17 cellular contexts compared by ENCODE assay signal in the genomic region with DNA sequence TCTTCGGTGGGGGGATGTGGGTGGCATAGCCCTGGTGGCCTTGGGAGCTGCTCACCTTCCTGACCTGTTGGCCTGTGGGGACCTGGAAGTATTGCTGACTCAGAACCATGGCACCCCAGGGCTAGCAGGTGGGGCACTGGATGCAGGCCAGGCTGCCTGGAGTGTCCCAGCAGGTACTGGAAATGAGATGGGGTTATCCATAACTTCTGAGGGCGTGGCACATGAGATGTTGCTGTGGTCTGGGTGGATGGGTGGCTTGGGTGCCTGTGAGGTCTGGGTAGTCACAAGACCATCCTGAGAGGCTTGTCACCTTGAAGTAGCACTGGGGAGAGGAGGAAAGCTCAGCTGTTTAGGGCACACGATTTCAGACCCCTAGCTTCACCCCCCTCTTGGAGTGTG. TPM values are rescaled to one million over a fixed set of nuclear protein-coding genes. Genes with fewer than 3 reads are reported as not detected.
DNase-seq lines count a peak whose midpoint lies in the region; ATAC-seq and TF ChIP-seq lines count a peak whose summit lies in the region.
"Had no signal": no experiment of that assay in that cellular context is flagged by ENCODE, and none has a peak within 500 bp of the region (broad histone marks: within the 10 kb centered on the region; RNA-seq: fewer than 3 reads in every experiment).

No MANE protein-coding gene starts in this region.

- peak overlapping the region; percentile 22 for H3K9ac ChIP-seq in HCT116 (ENCODE audit: low read length)
- H3K9ac ChIP-seq in PC-3 (ENCODE audit: low read length) = no peak overlapping the region

- no TSS peak for BruUV-seq in HCT116 (replicated peaks; lab: Mats Ljungman, UMichigan)
- BruUV-seq in PC-3 (replicated peaks; lab: Mats Ljungman, UMichigan) = no TSS peak

- H3K36me3 ChIP-seq in HCT116 (ENCODE audit: control insufficient read depth in 1 of 2, insufficient read depth in 2 of 2, low read length in 2 of 2) = peaks cover 22 to 51% of the 10 kb centered on the region in 2 experiments; a peak in 3 of 4 replicates
- H3K36me3 ChIP-seq in PC-3 (ENCODE audit: low read depth, low read length) = peaks cover 46% of the 10 kb centered on the region
- H3K36me3 ChIP-seq in psoas muscle (ENCODE audit: insufficient read depth in 1 of 2, low read depth in 1 of 2) = peaks cover 7 to 49% of the 10 kb centered on the region in 2 donors

- TF ChIP-seq CTCF in HCT116 (IDR thresholded peaks at IDR 0.05 in 2 of 3, conservative IDR thresholded peaks at IDR 0.05 in 1 of 3; ENCODE audit: borderline replicate concordance in 1 of 3, insufficient read depth in 1 of 3, low read depth in 2 of 3, low read length in 2 of 3) = no peak
- TF ChIP-seq CTCF in PC-3 (conservative IDR thresholded peaks at IDR 0.05; ENCODE audit: low read depth, low read length) = no peak
- no peak for TF ChIP-seq CTCF in psoas muscle (IDR thresholded peaks at IDR 0.05)

- H3K9me2 ChIP-seq in HCT116 (ENCODE audit: insufficient read depth) (no peaks in the 10 kb centered on the region), PC-3 (replicated peaks; ENCODE audit: low read length) (no peaks in the 10 kb centered on the region)

- CTCF ChIA-PET in HCT116 (lab: Charles Lee) = no interaction called here
- CTCF ChIA-PET in PC-3 (lab: Charles Lee) = no interaction called here

- H2AFZ ChIP-seq in HCT116 (ENCODE audit: low read depth, low read length, poor library complexity, severe bottlenecking) (no peak overlapping the region), PC-3 (ENCODE audit: low read length) (no peak overlapping the region)

- peak overlapping the region; percentile 48 for H3K4me2 ChIP-seq in HCT116 (ENCODE audit: low read length)
- H3K4me2 ChIP-seq in PC-3 (ENCODE audit: low read length) = no peak overlapping the region

- H3K4me1 ChIP-seq in HCT116 (ENCODE audit: control insufficient read depth in 1 of 2, insufficient read depth in 2 of 2, low read length in 2 of 2) = peaks cover 20 to 53% of the 10 kb centered on the region in 2 experiments
- peaks cover 24% of the 10 kb centered on the region for H3K4me1 ChIP-seq in PC-3 (ENCODE audit: insufficient read depth, low read length)
- H3K4me1 ChIP-seq in psoas muscle = no peaks in the 10 kb centered on the region

- H3F3A ChIP-seq in PC-3 (ENCODE audit: low read length, unreplicated experiment) = peaks cover 22% of the 10 kb centered on the region

- peaks cover 37% of the 10 kb centered on the region for H3K79me2 ChIP-seq in HCT116 (ENCODE audit: insufficient read depth, low read length)
- peaks cover 36% of the 10 kb centered on the region for H3K79me2 ChIP-seq in PC-3 (ENCODE audit: low read length)

- H3K9me3 ChIP-seq in HCT116 (ENCODE audit: control insufficient read depth in 1 of 2, insufficient read depth in 1 of 2, low read depth in 1 of 2, low read length in 2 of 2) = no peaks in the 10 kb centered on the region
- H3K9me3 ChIP-seq in PC-3 (ENCODE audit: low read length) = no peaks in the 10 kb centered on the region
- no peaks in the 10 kb centered on the region for H3K9me3 ChIP-seq in psoas muscle
- H3K9me3 ChIP-seq: esophagus muscularis mucosa had no signal

- ATAC-seq in HCT116 = peak; percentile 28
- peak; percentile 35 for ATAC-seq in PC-3
- peak; percentile 62 for ATAC-seq in esophagus mucosa
- peak; percentile 2 to 32 (median 10) for ATAC-seq in psoas muscle
- ATAC-seq in GM21367 (IDR thresholded peaks at IDR 0.05; ENCODE audit: unreplicated experiment) = no peak

- no peak overlapping the region for H3K4me3 ChIP-seq in HCT116 (replicated peaks in 1 of 2; ENCODE audit: low read depth in 1 of 2, low read length in 2 of 2)
- no peak overlapping the region for H3K4me3 ChIP-seq in PC-3 (ENCODE audit: low read length)
- H3K4me3 ChIP-seq in psoas muscle = no peak overlapping the region
- H3K4me3 ChIP-seq: coronary artery, esophagus muscularis mucosa had no signal

- no peak for TF ChIP-seq RAD21 in HCT116 (IDR thresholded peaks at IDR 0.05; ENCODE audit: low read depth)

- 64 to 67% (median 64%) methylated on average over 3 of the region's 3 CpGs for WGBS in psoas muscle, 3 donors

- intact Hi-C loops in HCT116 (cut with micrococcal nuclease) (no loop called here), PC-3 (cut with micrococcal nuclease) (no loop called here), psoas muscle (cut with DNase I) (no loop called here)

- H3K27me3 ChIP-seq in HCT116 (ENCODE audit: insufficient read depth, low read length) (no peaks in the 10 kb centered on the region), PC-3 (ENCODE audit: low read length) (no peaks in the 10 kb centered on the region), psoas muscle (ENCODE audit: insufficient read depth in 3 of 3, low read length in 2 of 3) (peaks cover 0 to 13% (median 8%) of the 10 kb centered on the region in 3 donors)

- DNase-seq in HCT116 (ENCODE audit: low read depth, low spot score) = no peak
- peak; percentile 45 for DNase-seq in PC-3
- no peak for DNase-seq in psoas muscle
- no peak for DNase-seq in NCI-H446 treated with DMSO at 0.1 percent for 48 hours (lab: John Stamatoyannopoulos, UW)
- no peak for DNase-seq in NK-92 treated with Interleukin-12 subunit alpha and Interleukin-12 subunit beta, amount 100 ng/mL, for 24 hours (lab: John Stamatoyannopoulos, UW)
- no peak for DNase-seq in OCI-M1 (lab: John Stamatoyannopoulos, UW)
- DNase-seq: CD4-positive, CD25-positive, alpha-beta regulatory T cell; left cardiac atrium; NCI-H2107; SHP77 had no signal

- POLR2A ChIA-PET in HCT116 (lab: Charles Lee) = no interaction called here
- POLR2A ChIA-PET in PC-3 (lab: Charles Lee; ENCODE audit: unreplicated experiment) = no interaction called here

- H3K27ac ChIP-seq in HCT116 (ENCODE audit: low read depth, low read length) = peak overlapping the region; percentile 36
- peak overlapping the region; percentile 6; the same call in 1 of the 2 replicates for H3K27ac ChIP-seq in PC-3 (ENCODE audit: low read length)
- no peak overlapping the region for H3K27ac ChIP-seq in psoas muscle
- H3K27ac ChIP-seq: coronary artery, esophagus muscularis mucosa had no signal

- H4K20me1 ChIP-seq in HCT116 (ENCODE audit: insufficient read depth) (peaks cover 31% of the 10 kb centered on the region; the same call in 1 of the 2 replicates), PC-3 (ENCODE audit: low read length) (peaks cover 41% of the 10 kb centered on the region)

- TF ChIP-seq POLR2A in HCT116 (IDR thresholded peaks at IDR 0.05; ENCODE audit: borderline replicate concordance, extremely low read depth, insufficient read depth, insufficient read length) = no peak

- RAD21 ChIA-PET in HCT116 (lab: Charles Lee; ENCODE audit: low non-redundant PET in 1 of 2, low total read pairs in 2 of 2, uncharacterized antibody in 2 of 2, unreplicated experiment in 2 of 2) = no interaction called here

TF ChIP-seq in HCT116, 20 proteins besides CTCF, POLR2A, EP300 and RAD21:
- TF ChIP-seq JUND (IDR thresholded peaks at IDR 0.05) (no peak), EZH2 (IDR thresholded peaks at IDR 0.05) (no peak), POLR2AphosphoS5 (IDR thresholded peaks at IDR 0.05; ENCODE audit: low read depth, low read length) (no peak), YY1 (IDR thresholded peaks at IDR 0.05; ENCODE audit: extremely low read depth, insufficient replicate concordance, low read depth, low read length) (no peak), SP1 (IDR thresholded peaks at IDR 0.05; ENCODE audit: low read depth) (peak; percentile 11; the same call in 1 of the 2 replicates), TCF7L2 (IDR thresholded peaks at IDR 0.05; ENCODE audit: borderline replicate concordance, extremely low read depth, insufficient read depth, insufficient read length) (no peak), ELF1 (IDR thresholded peaks at IDR 0.05; ENCODE audit: borderline replicate concordance, low read depth) (no peak), FOSL1 (IDR thresholded peaks at IDR 0.05; ENCODE audit: low read depth) (no peak)
- TF ChIP-seq, protein P1, sequence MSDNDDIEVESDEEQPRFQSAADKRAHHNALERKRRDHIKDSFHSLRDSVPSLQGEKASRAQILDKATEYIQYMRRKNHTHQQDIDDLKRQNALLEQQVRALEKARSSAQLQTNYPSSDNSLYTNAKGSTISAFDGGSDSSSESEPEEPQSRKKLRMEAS (IDR thresholded peaks at IDR 0.05) = 0 out of 2 replicates have a peak, but pooled peaks have one; percentile 20
- TF ChIP-seq, protein P2, sequence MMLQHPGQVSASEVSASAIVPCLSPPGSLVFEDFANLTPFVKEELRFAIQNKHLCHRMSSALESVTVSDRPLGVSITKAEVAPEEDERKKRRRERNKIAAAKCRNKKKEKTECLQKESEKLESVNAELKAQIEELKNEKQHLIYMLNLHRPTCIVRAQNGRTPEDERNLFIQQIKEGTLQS (IDR thresholded peaks at IDR 0.05) = no peak

RNA-seq across cellular contexts. Expression of gene RNF225, which starts 0.6 kb away (rescaled TPM):
- total RNA-seq in HCT116 (2021; ENCODE audit: unreplicated experiment) (1.2 TPM), PC-3 (2014; rRNA removed) (2.2 TPM in 1 of 2 replicates, not detected in the other), esophagus mucosa (14.7 TPM), psoas muscle (not detected)
- polyA plus RNA-seq in HCT116 (2012) = not detected in 2 replicates
- polyA plus RNA-seq in psoas muscle = not detected
- total RNA-seq: aorta, esophagus muscularis mucosa, left cardiac atrium, pulmonary artery endothelial cell, subcutaneous adipose tissue had no signal
- polyA plus RNA-seq: aorta; CD4-positive, CD25-positive, alpha-beta regulatory T cell had no signal

RNA-seq across cellular contexts. Expression of gene RPS5, which starts 7.8 kb away (rescaled TPM):
- total RNA-seq in HCT116 (2021; ENCODE audit: unreplicated experiment) (1,982 TPM), PC-3 (2014; rRNA removed) (3,515 and 3,776 TPM in 2 replicates), esophagus mucosa (1,223 TPM), psoas muscle (100 to 1,000 TPM; 513 to 839 (median 740) TPM)
- polyA plus RNA-seq in HCT116 (2012) = 4,316 and 4,936 TPM in 2 replicates
- polyA plus RNA-seq in psoas muscle = 1,000 to 10,000 TPM; 1,118 to 2,384 (median 1,312) TPM

RNA-seq across cellular contexts. Expression of gene ZNF584, which starts 13.6 kb away (rescaled TPM):
- total RNA-seq in HCT116 (2021; ENCODE audit: unreplicated experiment) (25.8 TPM), PC-3 (2014; rRNA removed) (49.2 and 73.8 TPM in 2 replicates), esophagus mucosa (6.5 TPM), psoas muscle (10 to 100 TPM in 3 of 4 donors, 1 to 10 TPM in 1; 9.5 to 16.2 (median 13.3) TPM)
- 13.1 and 13.5 TPM in 2 replicates for polyA plus RNA-seq in HCT116 (2012)
- 10 to 100 TPM in 2 of 3 donors, 1 to 10 TPM in 1; 8.7 to 23.8 (median 11.6) TPM for polyA plus RNA-seq in psoas muscle

RNA-seq across cellular contexts. Expression of gene ZNF837, which starts 14.0 kb away (rescaled TPM):
- total RNA-seq in HCT116 (2021; ENCODE audit: unreplicated experiment) = 3.2 TPM
- 2.0 and 2.1 TPM in 2 replicates for polyA plus RNA-seq in HCT116 (2012)
- total RNA-seq in PC-3 (2014; rRNA removed) = 9.5 and 12.6 TPM in 2 replicates
- total RNA-seq in esophagus mucosa = 2.7 TPM
- under 1 TPM; 0.10 to 0.34 (median 0.20) TPM for total RNA-seq in psoas muscle
- polyA plus RNA-seq in psoas muscle = under 1 TPM; 0.08 to 0.33 (median 0.24) TPM

RNA-seq across cellular contexts. Expression of gene ZNF497, which starts 32.3 kb away (rescaled TPM):
- 5.1 TPM for total RNA-seq in HCT116 (2021; ENCODE audit: unreplicated experiment)
- 2.1 and 2.2 TPM in 2 replicates for polyA plus RNA-seq in HCT116 (2012)
- total RNA-seq in PC-3 (2014; rRNA removed) = 2.2 and 4.0 TPM in 2 replicates
- 1.1 TPM for total RNA-seq in esophagus mucosa
- total RNA-seq in psoas muscle = under 1 TPM; 0.08 to 0.30 (median 0.18) TPM
- polyA plus RNA-seq in psoas muscle = under 1 TPM; 0.13 to 0.43 (median 0.30) TPM
